In genomic region chr5:177327539-177328522, GRCh38 we compare ENCODE assay signal across 8 cellular contexts. TPM values are rescaled to one million over a fixed set of nuclear protein-coding genes. Genes with fewer than 3 reads are reported as not detected.
A peak's percentile ranks its signal among the peaks of the same experiment; 100 is the strongest.
DNase-seq lines count a peak whose midpoint lies in the region; ATAC-seq and TF ChIP-seq lines count a peak whose summit lies in the region.

No MANE protein-coding gene starts in this region.

- peak; percentile 81 for DNase-seq in GM23248
- DNase-seq in activated B cell treated with CpG ODN at 0.5 μM for 24 hours, result no peak
- peak; percentile 71 for DNase-seq in Right ventricle myocardium superior
- no peak for DNase-seq in sciatic nerve (ENCODE audit: low spot score)
- DNase-seq in erythroblast (lab: John Stamatoyannopoulos, UW), result no peak
- no peak for DNase-seq in dedifferentiated amniotic fluid mesenchymal stem cell (ENCODE audit: extremely low spot score)
- no peak for DNase-seq in GM13976 (ENCODE audit: low spot score)

- no peak for TF ChIP-seq POLR2A in erythroblast (IDR thresholded peaks at IDR 0.05; ENCODE audit: low read length)

- no peaks in the 10 kb centered on the region for H3K9me2 ChIP-seq in GM23248 (ENCODE audit: insufficient read depth)

- H3K27me3 Mint-ChIP-seq in activated B cell treated with CpG ODN at 0.5 μM for 24 hours, result no peaks in the 10 kb centered on the region

- no peaks in the 10 kb centered on the region; the same call in 1 of the 2 replicates for H3K79me2 ChIP-seq in GM23248 (ENCODE audit: insufficient read depth)

- peak overlapping the region; percentile 56 for H3K4me2 ChIP-seq in GM23248 (ENCODE audit: unreplicated experiment)

- WGBS in GM23248 (ENCODE audit: low coverage in 1 of 2, low lambda C conversion rate in 2 of 2, missing lambda C conversion rate in 2 of 2), 2 experiments, result 58 to 59% methylated on average over 28 of the region's 28 CpGs

- H3K27ac ChIP-seq in GM23248, result peak overlapping the region; percentile 90

- H3K36me3 Mint-ChIP-seq in activated B cell treated with CpG ODN at 0.5 μM for 24 hours (ENCODE audit: low read depth), result peaks cover 48% of the 10 kb centered on the region

- POLR2A ChIA-PET in activated B cell treated with CpG ODN at 0.5 μM for 24 hours (lab: Charles Lee), result no interaction called here

- no peak overlapping the region for H3K4me3 Mint-ChIP-seq in activated B cell treated with CpG ODN at 0.5 μM for 24 hours

- H3F3A ChIP-seq in GM23248 (ENCODE audit: insufficient read depth), result peaks cover 17% of the 10 kb centered on the region; the same call in 1 of the 2 replicates

- in situ Hi-C loops in GM23248 (cut with MboI) (no loop called here), GM13976 (cut with MboI; ENCODE audit: low sequenced_read_pairs, unreplicated experiment) (no loop called here)

- peaks cover 21% of the 10 kb centered on the region for H3K4me1 ChIP-seq in GM23248 (ENCODE audit: insufficient read depth)

- H3K36me3 ChIP-seq in GM23248 (ENCODE audit: low read depth), result no peaks in the 10 kb centered on the region; the same call in 1 of the 2 replicates

- TF ChIP-seq CTCF in activated B cell treated with CpG ODN at 0.5 μM for 24 hours (IDR thresholded peaks at IDR 0.05), result no peak
- TF ChIP-seq CTCF in GM13976 (IDR thresholded peaks at IDR 0.05; ENCODE audit: borderline replicate concordance, control extremely low read depth, extremely low read depth, insufficient read depth, missing control alignments), result no peak

- intact Hi-C loops in activated B cell treated with CpG ODN at 0.5 μM for 24 hours (cut with micrococcal nuclease), result no loop called here
- intact Hi-C loops in Right ventricle myocardium superior (cut with DNase I), result no loop called here
- intact Hi-C loops in sciatic nerve (cut with DNase I), result no loop called here

- peak overlapping the region; percentile 66 for H3K9ac ChIP-seq in GM23248

- H2AFZ ChIP-seq in GM23248, result peak overlapping the region; percentile 86

- H3K9me3 ChIP-seq in GM23248 (ENCODE audit: low read depth), result no peaks in the 10 kb centered on the region

- H3K4me3 ChIP-seq in GM23248, result peak overlapping the region; percentile 32

- H4K20me1 ChIP-seq in GM23248 (ENCODE audit: insufficient read depth), result no peaks in the 10 kb centered on the region

- no peaks in the 10 kb centered on the region for H3K27me3 ChIP-seq in GM23248 (replicated peaks; ENCODE audit: insufficient read depth)

- ATAC-seq in activated B cell treated with CpG ODN at 0.5 μM for 24 hours (ENCODE audit: low read depth) (peak; percentile 14), Right ventricle myocardium superior (ENCODE audit: poor library complexity) (peak; percentile 72), sciatic nerve (peak; percentile 77), GM19463 (IDR thresholded peaks at IDR 0.05; ENCODE audit: unreplicated experiment) (no peak)

- H3K27ac Mint-ChIP-seq in activated B cell treated with CpG ODN at 0.5 μM for 24 hours, result peak overlapping the region; percentile 46

- CTCF ChIA-PET in activated B cell treated with CpG ODN at 0.5 μM for 24 hours (lab: Charles Lee), result interaction anchor here (0.6 to 1.8 kb wide), 3 partner anchors 19 to 362 kb away, joined by 3 to 6 read pairs (median 3); no protein-coding TSS in a partner anchor

- H3K4me1 Mint-ChIP-seq in activated B cell treated with CpG ODN at 0.5 μM for 24 hours, result peaks cover 27% of the 10 kb centered on the region

- H3K9me3 Mint-ChIP-seq in activated B cell treated with CpG ODN at 0.5 μM for 24 hours, result no peaks in the 10 kb centered on the region

RNA-seq across cellular contexts. Expression of gene MXD3, which starts 16.1 kb away (rescaled TPM):
- 7.8 and 23.0 TPM in 2 replicates for total RNA-seq in GM23248 (2014; rRNA removed; shearing (Covaris generic))
- polyA plus RNA-seq in GM23248 (2016; fragmentation: Nextera tagmentation; extraction: Ambion mirVana), result 6.1 and 6.5 TPM in 2 replicates
- total RNA-seq in activated B cell treated with CpG ODN at 0.5 μM for 24 hours (7.6 and 9.1 TPM in 2 replicates), Right ventricle myocardium superior (2.5 TPM), sciatic nerve (9.9 TPM)

RNA-seq across cellular contexts. Expression of gene LMAN2, which starts 23.6 kb away (rescaled TPM):
- 313 and 389 TPM in 2 replicates for total RNA-seq in GM23248 (2014; rRNA removed; shearing (Covaris generic))
- polyA plus RNA-seq in GM23248 (2016; fragmentation: Nextera tagmentation; extraction: Ambion mirVana), result 303 and 313 TPM in 2 replicates
- 88.0 and 89.7 TPM in 2 replicates for total RNA-seq in activated B cell treated with CpG ODN at 0.5 μM for 24 hours
- 56.8 TPM for total RNA-seq in Right ventricle myocardium superior
- 70.0 TPM for total RNA-seq in sciatic nerve

RNA-seq across cellular contexts. Expression of gene PRELID1, which starts 24.2 kb away (rescaled TPM):
- total RNA-seq in GM23248 (2014; rRNA removed; shearing (Covaris generic)), result 184 and 212 TPM in 2 replicates
- 253 and 255 TPM in 2 replicates for polyA plus RNA-seq in GM23248 (2016; fragmentation: Nextera tagmentation; extraction: Ambion mirVana)
- total RNA-seq in activated B cell treated with CpG ODN at 0.5 μM for 24 hours (141 and 160 TPM in 2 replicates), Right ventricle myocardium superior (27.6 TPM), sciatic nerve (50.1 TPM)

RNA-seq across cellular contexts. Expression of gene RAB24, which starts 24.3 kb away (rescaled TPM):
- total RNA-seq in GM23248 (2014; rRNA removed; shearing (Covaris generic)), result 31.5 and 35.9 TPM in 2 replicates
- 26.6 and 28.9 TPM in 2 replicates for polyA plus RNA-seq in GM23248 (2016; fragmentation: Nextera tagmentation; extraction: Ambion mirVana)
- total RNA-seq in activated B cell treated with CpG ODN at 0.5 μM for 24 hours (35.6 and 36.3 TPM in 2 replicates), Right ventricle myocardium superior (21.2 TPM), sciatic nerve (24.4 TPM)

RNA-seq across cellular contexts. Expression of gene RGS14, which starts 29.9 kb away (rescaled TPM):
- 4.3 and 6.4 TPM in 2 replicates for total RNA-seq in GM23248 (2014; rRNA removed; shearing (Covaris generic))
- 2.2 and 2.5 TPM in 2 replicates for polyA plus RNA-seq in GM23248 (2016; fragmentation: Nextera tagmentation; extraction: Ambion mirVana)
- 50.6 and 58.3 TPM in 2 replicates for total RNA-seq in activated B cell treated with CpG ODN at 0.5 μM for 24 hours
- total RNA-seq in Right ventricle myocardium superior, result 2.4 TPM
- total RNA-seq in sciatic nerve, result 9.3 TPM

Comparison
In these comparisons a context has a peak if more than half of its experiments do, and no peak if none do; other contexts are left out.
1. DNase-seq: peak in GM23248 (single experiment) and Right ventricle myocardium superior (single experiment); none in activated B cell treated with CpG ODN at 0.5 μM for 24 hours (single experiment), sciatic nerve (single experiment), erythroblast (0 of 2), dedifferentiated amniotic fluid mesenchymal stem cell (single experiment) and GM13976 (single experiment).